28 cellular contexts compared by ENCODE assay signal in the genomic region with DNA sequence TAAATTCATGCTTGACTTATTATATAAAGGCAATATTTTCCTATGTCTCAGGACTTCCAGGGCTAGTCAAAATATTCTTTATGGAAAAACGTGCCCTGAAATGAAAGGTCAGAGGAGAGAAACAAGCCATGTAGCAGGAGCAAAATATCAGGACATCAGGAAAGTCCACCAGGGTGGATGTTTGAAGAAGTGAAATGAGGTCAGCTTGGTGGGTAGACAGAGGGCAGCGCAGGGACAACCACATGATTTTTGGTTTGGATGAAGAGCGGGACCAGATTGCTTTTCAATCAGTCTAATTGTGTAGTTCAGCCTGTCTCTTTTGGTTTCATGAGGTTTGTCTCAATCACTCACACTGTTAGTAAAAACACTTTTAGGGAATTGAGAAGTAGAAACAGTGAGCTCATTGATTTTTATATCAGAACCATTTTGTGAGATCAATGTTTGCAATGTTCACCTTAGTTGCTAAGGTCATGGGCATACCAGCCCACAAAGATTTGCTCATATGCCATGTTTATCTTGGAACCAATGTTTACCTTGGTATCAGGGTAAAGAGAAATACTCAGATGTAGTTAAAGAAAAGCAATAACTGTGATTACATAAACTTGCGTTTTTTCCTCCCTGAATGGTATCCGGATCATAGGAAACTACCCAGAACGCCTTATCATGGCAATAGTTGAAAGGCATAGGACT. TPM values are rescaled to one million over a fixed set of nuclear protein-coding genes. Genes with fewer than 3 reads are reported as not detected.
DNase-seq lines count a peak whose midpoint lies in the region; ATAC-seq, FAIRE-seq and TF ChIP-seq lines count a peak whose summit lies in the region.
"Had no signal": no experiment of that assay in that cellular context is flagged by ENCODE, and none has a peak within 500 bp of the region (broad histone marks: within the 10 kb centered on the region; RNA-seq: fewer than 3 reads in every experiment).

No MANE protein-coding gene starts in this region.

- H3K27ac Mint-ChIP-seq in memory B cell = peak overlapping the region; percentile 40
- H3K27ac Mint-ChIP-seq: CD4-positive, alpha-beta T cell had no signal

- H3K4me1 ChIP-seq in A549 (peaks cover 12% of the 10 kb centered on the region; the same call in 2 of the 3 replicates), colonic mucosa (no peaks in the 10 kb centered on the region), prostate gland (replicated peaks) (no peaks in the 10 kb centered on the region)
- H3K4me1 ChIP-seq: BLaER1 had no signal

- WGBS in A549 (ENCODE audit: missing lambda C conversion rate) = 76% methylated on average over 6 of the region's 6 CpGs
- WGBS in prostate gland = 82% methylated on average over 6 of the region's 6 CpGs

- no peak for TF ChIP-seq RAD21 in A549 (conservative IDR thresholded peaks at IDR 0.05 in 1 of 2, IDR thresholded peaks at IDR 0.05 in 1 of 2)

- FAIRE-seq in A549 (lab: Jason Lieb, UNC) (peak; percentile 28), HTR-8/SVneo (lab: Jason Lieb, UNC) (peak; percentile 31), bronchial epithelial cell (lab: Jason Lieb, UNC) (no peak)
- FAIRE-seq: G401.6 had no signal

- no peak overlapping the region for H3K9ac ChIP-seq in colonic mucosa (ENCODE audit: low read depth in 2 of 2, low read length in 2 of 2)
- H3K9ac ChIP-seq: BLaER1 had no signal

- TF ChIP-seq EP300 in A549 (IDR thresholded peaks at IDR 0.05) = no peak

- no peaks in the 10 kb centered on the region for H3K9me3 Mint-ChIP-seq in memory B cell
- H3K9me3 Mint-ChIP-seq: CD4-positive, alpha-beta T cell had no signal

- H3K4me3 Mint-ChIP-seq in memory B cell = no peak overlapping the region
- H3K4me3 Mint-ChIP-seq: CD4-positive, alpha-beta T cell had no signal

- no peak for ATAC-seq in A549
- no peak for ATAC-seq in memory B cell (ENCODE audit: low read depth)
- no peak for ATAC-seq in GM21528 (IDR thresholded peaks at IDR 0.05; ENCODE audit: low FRiP score, unreplicated experiment)
- ATAC-seq: HCT116, PC-3, Right ventricle myocardium inferior had no signal

- no peak overlapping the region for H3K4me2 ChIP-seq in A549
- H3K4me2 ChIP-seq: BLaER1 had no signal

- intact Hi-C loops in colonic mucosa (cut with DNase I) = no loop called here
- intact Hi-C loops in prostate gland (cut with DNase I) = no loop called here

- TF ChIP-seq POLR2A in A549 (IDR thresholded peaks at IDR 0.05; ENCODE audit: low read length) = no peak
- TF ChIP-seq POLR2A in prostate gland (IDR thresholded peaks at IDR 0.05) = no peak

- no peaks in the 10 kb centered on the region for H3K27me3 Mint-ChIP-seq in memory B cell

- DNase-seq in A549 (ENCODE audit: low read depth in 1 of 2, low spot score in 1 of 2) (no peak), HTR-8/SVneo (ENCODE audit: insufficient read length, low spot score) (no peak), bronchial epithelial cell (ENCODE audit: low read depth) (peak; percentile 29), memory B cell (ENCODE audit: low spot score in 2 of 2) (no peak), colonic mucosa (no peak), NCI-H1105 treated with DMSO at 0.1 percent for 48 hours (lab: John Stamatoyannopoulos, UW) (no peak), prostate gland (ENCODE audit: low spot score) (no peak)
- DNase-seq: CD4-positive, alpha-beta T cell; COR-L47; Karpas-422; NCI-H1105; NCI-H1694; NCI-H2029 treated with DMSO at 0.1 percent for 48 hours; NCI-H446 treated with DMSO at 0.1 percent for 48 hours; NCI-H526; NCI-H82; NK-92 treated with Interleukin-12 subunit alpha and Interleukin-12 subunit beta, amount 100 ng/mL, for 24 hours; PC-3 had no signal

- H3K27me3 ChIP-seq in bronchial epithelial cell (ENCODE audit: control insufficient read depth, insufficient read depth, low read length) (no peaks in the 10 kb centered on the region), colonic mucosa (no peaks in the 10 kb centered on the region), prostate gland (replicated peaks; ENCODE audit: insufficient read depth) (no peaks in the 10 kb centered on the region)
- H3K27me3 ChIP-seq: BLaER1 had no signal

- POLR2A ChIA-PET in A549 (lab: Yijun Ruan, JAX) = no interaction called here

- CTCF ChIA-PET in A549 (lab: Yijun Ruan, JAX) = interaction anchor here (0.8 to 11.6 kb wide), 5 partner anchors 170 to 457 kb away, joined by 4 to 227 read pairs (median 5); no protein-coding TSS in a partner anchor

- H3K36me3 ChIP-seq in bronchial epithelial cell (ENCODE audit: control insufficient read depth, insufficient read depth, low read length) (no peaks in the 10 kb centered on the region), colonic mucosa (no peaks in the 10 kb centered on the region), prostate gland (no peaks in the 10 kb centered on the region)
- H3K36me3 ChIP-seq: BLaER1 had no signal

- H3K27ac ChIP-seq in A549 = no peak overlapping the region
- no peak overlapping the region for H3K27ac ChIP-seq in colonic mucosa
- H3K27ac ChIP-seq in prostate gland = no peak overlapping the region
- H3K27ac ChIP-seq: BLaER1 had no signal

- no peaks in the 10 kb centered on the region for H3K36me3 Mint-ChIP-seq in memory B cell

- no peaks in the 10 kb centered on the region for H3K4me1 Mint-ChIP-seq in memory B cell

- H3K9me3 ChIP-seq in A549 (no peaks in the 10 kb centered on the region), colonic mucosa (no peaks in the 10 kb centered on the region), prostate gland (no peaks in the 10 kb centered on the region)
- H3K9me3 ChIP-seq: BLaER1 had no signal

- no peak for TF ChIP-seq CTCF in A549 (IDR thresholded peaks at IDR 0.05)
- TF ChIP-seq CTCF in bronchial epithelial cell (IDR thresholded peaks at IDR 0.05; ENCODE audit: insufficient read depth, low read length, severe bottlenecking) = no peak
- no peak for TF ChIP-seq CTCF in colonic mucosa (IDR thresholded peaks at IDR 0.05)
- TF ChIP-seq CTCF in prostate gland (IDR thresholded peaks at IDR 0.05) = no peak

- H3K4me3 ChIP-seq in A549 (no peak overlapping the region), bronchial epithelial cell (ENCODE audit: low read depth, low read length) (no peak overlapping the region), colonic mucosa (no peak overlapping the region), prostate gland (no peak overlapping the region)
- H3K4me3 ChIP-seq: BLaER1 had no signal

TF ChIP-seq in A549, 52 proteins besides CTCF, POLR2A, EP300 and RAD21 (continues in another document):
- no peak for TF ChIP-seq POLR2AphosphoS2 (conservative IDR thresholded peaks at IDR 0.05; ENCODE audit: low read length)
- no peak for TF ChIP-seq RNF2 (IDR thresholded peaks at IDR 0.05; ENCODE audit: borderline replicate concordance, low read depth)
- TF ChIP-seq, protein P1, sequence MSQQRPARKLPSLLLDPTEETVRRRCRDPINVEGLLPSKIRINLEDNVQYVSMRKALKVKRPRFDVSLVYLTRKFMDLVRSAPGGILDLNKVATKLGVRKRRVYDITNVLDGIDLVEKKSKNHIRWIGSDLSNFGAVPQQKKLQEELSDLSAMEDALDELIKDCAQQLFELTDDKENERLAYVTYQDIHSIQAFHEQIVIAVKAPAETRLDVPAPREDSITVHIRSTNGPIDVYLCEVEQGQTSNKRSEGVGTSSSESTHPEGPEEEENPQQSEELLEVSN (IDR thresholded peaks at IDR 0.05; ENCODE audit: borderline replicate concordance, low read depth) = no peak
- no peak for TF ChIP-seq EHMT2 (IDR thresholded peaks at IDR 0.05; ENCODE audit: low read depth)
- TF ChIP-seq, protein P2, sequence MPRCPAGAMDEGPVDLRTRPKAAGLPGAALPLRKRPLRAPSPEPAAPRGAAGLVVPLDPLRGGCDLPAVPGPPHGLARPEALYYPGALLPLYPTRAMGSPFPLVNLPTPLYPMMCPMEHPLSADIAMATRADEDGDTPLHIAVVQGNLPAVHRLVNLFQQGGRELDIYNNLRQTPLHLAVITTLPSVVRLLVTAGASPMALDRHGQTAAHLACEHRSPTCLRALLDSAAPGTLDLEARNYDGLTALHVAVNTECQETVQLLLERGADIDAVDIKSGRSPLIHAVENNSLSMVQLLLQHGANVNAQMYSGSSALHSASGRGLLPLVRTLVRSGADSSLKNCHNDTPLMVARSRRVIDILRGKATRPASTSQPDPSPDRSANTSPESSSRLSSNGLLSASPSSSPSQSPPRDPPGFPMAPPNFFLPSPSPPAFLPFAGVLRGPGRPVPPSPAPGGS (IDR thresholded peaks at IDR 0.05) = no peak

RNA-seq across cellular contexts. Expression of a gene that starts 32.1 kb away (rescaled TPM):
- polyA plus RNA-seq in A549 (2011; rRNA removed) (0.75 and 0.93 TPM in 2 replicates), A549 (2017; fragmentation: RNase III; extraction: RNeasy Plus Mini Kit Qiagen cat#74134 plus additional on column Dnase treatment) (3.3 to 3.7 TPM (median 3.5 TPM) in 3 replicates)
- 1.2 and 1.4 TPM in 2 replicates for polyA plus RNA-seq in A549 (2012; cell fraction: cytosol; rRNA removed)
- polyA plus RNA-seq in A549 (2012; cell fraction: nucleus; rRNA removed) = 0.88 and 0.96 TPM in 2 replicates
- not detected in 2 replicates for polyA minus RNA-seq in A549 (2011; rRNA and poly(A)+ RNA removed)
- total RNA-seq in bronchial epithelial cell (not detected in 2 replicates), colonic mucosa (under 1 TPM in 1 of 2 donors, not detected in 1; 0.32 TPM), prostate gland (not detected)
- total RNA-seq: CD4-positive, alpha-beta T cell; H4; Right ventricle myocardium inferior; RPMI7951; SK-MEL-5 had no signal
- polyA plus RNA-seq: AG04450 had no signal

RNA-seq across cellular contexts. Expression of a gene that starts 49.4 kb away (rescaled TPM):
- polyA plus RNA-seq in A549 (2011; rRNA removed) (not detected in 2 replicates), A549 (2017; fragmentation: RNase III; extraction: RNeasy Plus Mini Kit Qiagen cat#74134 plus additional on column Dnase treatment) (not detected in 3 replicates)
- polyA plus RNA-seq in A549 (2012; cell fraction: cytosol; rRNA removed) = not detected in 2 replicates
- polyA plus RNA-seq in A549 (2012; cell fraction: nucleus; rRNA removed) = not detected in 2 replicates
- polyA minus RNA-seq in A549 (2011; rRNA and poly(A)+ RNA removed) = not detected in 2 replicates
- total RNA-seq in bronchial epithelial cell (not detected in 2 replicates), colonic mucosa (not detected), prostate gland (not detected)
- total RNA-seq: A172; CD4-positive, alpha-beta T cell; H4; PC-3; RPMI7951; SK-MEL-5 had no signal
- polyA plus RNA-seq: AG04450 had no signal

RNA-seq across cellular contexts. Expression of a gene that starts 53.8 kb away (rescaled TPM):
- polyA plus RNA-seq in A549 (2011; rRNA removed) (0.35 and 0.57 TPM in 2 replicates), A549 (2017; fragmentation: RNase III; extraction: RNeasy Plus Mini Kit Qiagen cat#74134 plus additional on column Dnase treatment) (0.45 to 0.90 TPM (median 0.45 TPM) in 3 replicates)
- polyA plus RNA-seq in A549 (2012; cell fraction: cytosol; rRNA removed) = 0.52 and 0.81 TPM in 2 replicates
- 0.36 and 0.49 TPM in 2 replicates for polyA plus RNA-seq in A549 (2012; cell fraction: nucleus; rRNA removed)
- not detected in 2 replicates for polyA minus RNA-seq in A549 (2011; rRNA and poly(A)+ RNA removed)
- total RNA-seq in bronchial epithelial cell (not detected in 2 replicates), colonic mucosa (not detected), prostate gland (not detected)
- total RNA-seq: A172; CD4-positive, alpha-beta T cell; H4; PC-3; Right ventricle myocardium inferior; RPMI7951; SK-MEL-5 had no signal
- polyA plus RNA-seq: AG04450 had no signal
